Comparison of ENCODE assay signal across 1 cellular context in the genomic region with DNA sequence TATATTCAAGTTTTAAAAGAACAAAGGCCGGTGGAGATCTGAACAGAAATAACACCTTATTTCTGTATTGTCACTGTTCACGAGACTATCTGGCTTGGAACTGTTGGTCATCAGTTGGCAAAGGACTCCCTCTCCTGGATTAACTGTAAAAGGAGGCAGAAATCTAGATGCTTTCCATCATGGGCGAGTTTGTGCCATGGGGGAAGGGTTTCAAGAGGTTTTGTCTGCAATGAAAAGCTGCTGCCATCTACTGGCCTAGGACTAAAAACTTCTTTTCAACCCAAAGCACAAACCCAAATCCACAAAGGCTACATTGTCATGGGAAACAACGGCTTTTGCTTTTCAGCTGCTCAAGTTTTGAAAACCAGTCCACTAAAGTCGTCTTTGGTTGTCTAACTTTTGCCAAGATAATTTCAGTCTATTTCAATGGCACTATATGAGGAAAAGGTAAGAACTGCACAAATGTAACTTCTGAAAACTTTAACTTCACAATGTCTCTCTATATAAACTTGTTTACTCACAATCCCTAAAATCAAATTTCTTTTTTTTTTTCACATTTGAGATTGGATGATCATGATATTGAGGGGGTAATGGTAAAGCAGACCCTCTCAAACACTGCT.
TF ChIP-seq lines count a peak whose summit lies in the region.

No MANE protein-coding gene starts in this region.

TF ChIP-seq in SK-N-SH, 30 proteins besides CTCF, POLR2A, EP300 and RAD21 (continued from another document):
- TF ChIP-seq, protein P1, sequence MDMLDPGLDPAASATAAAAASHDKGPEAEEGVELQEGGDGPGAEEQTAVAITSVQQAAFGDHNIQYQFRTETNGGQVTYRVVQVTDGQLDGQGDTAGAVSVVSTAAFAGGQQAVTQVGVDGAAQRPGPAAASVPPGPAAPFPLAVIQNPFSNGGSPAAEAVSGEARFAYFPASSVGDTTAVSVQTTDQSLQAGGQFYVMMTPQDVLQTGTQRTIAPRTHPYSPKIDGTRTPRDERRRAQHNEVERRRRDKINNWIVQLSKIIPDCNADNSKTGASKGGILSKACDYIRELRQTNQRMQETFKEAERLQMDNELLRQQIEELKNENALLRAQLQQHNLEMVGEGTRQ (IDR thresholded peaks at IDR 0.05; ENCODE audit: borderline replicate concordance, low read depth, low read length): no peak
- TF ChIP-seq FOXM1 (IDR thresholded peaks at IDR 0.05; ENCODE audit: low read depth) (no peak), YY1 (IDR thresholded peaks at IDR 0.05; ENCODE audit: low read depth) (0 out of 2 replicates have a peak, but pooled peaks have one; percentile 47), FOSL2 (IDR thresholded peaks at IDR 0.05; ENCODE audit: borderline replicate concordance, low read depth) (no peak), NFIC (IDR thresholded peaks at IDR 0.05; ENCODE audit: borderline replicate concordance) (no peak), JUND (IDR thresholded peaks at IDR 0.05) (no peak), NRF1 (IDR thresholded peaks at IDR 0.05; ENCODE audit: low read depth, low read length) (peak; percentile 45; the same call in 1 of the 2 replicates), SIN3A (IDR thresholded peaks at IDR 0.05; ENCODE audit: borderline replicate concordance, low read depth, low read length) (no peak), RCOR1 (IDR thresholded peaks at IDR 0.05; ENCODE audit: low read length) (peak; percentile 92), SMC3 (IDR thresholded peaks at IDR 0.05; ENCODE audit: low read depth, low read length) (peak; percentile 97), RXRA (IDR thresholded peaks at IDR 0.05; ENCODE audit: borderline replicate concordance, low read depth) (no peak), RFX5 (IDR thresholded peaks at IDR 0.05; ENCODE audit: low read length) (peak; percentile 72; the same call in 1 of the 2 replicates), MXI1 (IDR thresholded peaks at IDR 0.05; ENCODE audit: low read depth, low read length) (peak; percentile 50; the same call in 1 of the 2 replicates), CHD2 (IDR thresholded peaks at IDR 0.05; ENCODE audit: low read length, partially characterized antibody) (peak; percentile 97), MEF2A (IDR thresholded peaks at IDR 0.05; ENCODE audit: borderline replicate concordance, low read depth) (no peak), POLR2AphosphoS5 (IDR thresholded peaks at IDR 0.05; ENCODE audit: low read depth, low read length) (no peak), GATA2 (CRISPR knock-in tag; IDR thresholded peaks at IDR 0.05) (peak; percentile 31; the same call in 1 of the 2 replicates), TAF1 (IDR thresholded peaks at IDR 0.05; ENCODE audit: borderline replicate concordance, low read depth, low read length) (no peak)
- TF ChIP-seq, protein P2, sequence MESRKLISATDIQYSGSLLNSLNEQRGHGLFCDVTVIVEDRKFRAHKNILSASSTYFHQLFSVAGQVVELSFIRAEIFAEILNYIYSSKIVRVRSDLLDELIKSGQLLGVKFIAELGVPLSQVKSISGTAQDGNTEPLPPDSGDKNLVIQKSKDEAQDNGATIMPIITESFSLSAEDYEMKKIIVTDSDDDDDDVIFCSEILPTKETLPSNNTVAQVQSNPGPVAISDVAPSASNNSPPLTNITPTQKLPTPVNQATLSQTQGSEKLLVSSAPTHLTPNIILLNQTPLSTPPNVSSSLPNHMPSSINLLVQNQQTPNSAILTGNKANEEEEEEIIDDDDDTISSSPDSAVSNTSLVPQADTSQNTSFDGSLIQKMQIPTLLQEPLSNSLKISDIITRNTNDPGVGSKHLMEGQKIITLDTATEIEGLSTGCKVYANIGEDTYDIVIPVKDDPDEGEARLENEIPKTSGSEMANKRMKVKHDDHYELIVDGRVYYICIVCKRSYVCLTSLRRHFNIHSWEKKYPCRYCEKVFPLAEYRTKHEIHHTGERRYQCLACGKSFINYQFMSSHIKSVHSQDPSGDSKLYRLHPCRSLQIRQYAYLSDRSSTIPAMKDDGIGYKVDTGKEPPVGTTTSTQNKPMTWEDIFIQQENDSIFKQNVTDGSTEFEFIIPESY (IDR thresholded peaks at IDR 0.05; ENCODE audit: borderline replicate concordance, low read depth): no peak
- TF ChIP-seq, protein P3, sequence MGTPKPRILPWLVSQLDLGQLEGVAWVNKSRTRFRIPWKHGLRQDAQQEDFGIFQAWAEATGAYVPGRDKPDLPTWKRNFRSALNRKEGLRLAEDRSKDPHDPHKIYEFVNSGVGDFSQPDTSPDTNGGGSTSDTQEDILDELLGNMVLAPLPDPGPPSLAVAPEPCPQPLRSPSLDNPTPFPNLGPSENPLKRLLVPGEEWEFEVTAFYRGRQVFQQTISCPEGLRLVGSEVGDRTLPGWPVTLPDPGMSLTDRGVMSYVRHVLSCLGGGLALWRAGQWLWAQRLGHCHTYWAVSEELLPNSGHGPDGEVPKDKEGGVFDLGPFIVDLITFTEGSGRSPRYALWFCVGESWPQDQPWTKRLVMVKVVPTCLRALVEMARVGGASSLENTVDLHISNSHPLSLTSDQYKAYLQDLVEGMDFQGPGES (IDR thresholded peaks at IDR 0.05; ENCODE audit: low read depth, low read length): no peak
- TF ChIP-seq, protein P4, sequence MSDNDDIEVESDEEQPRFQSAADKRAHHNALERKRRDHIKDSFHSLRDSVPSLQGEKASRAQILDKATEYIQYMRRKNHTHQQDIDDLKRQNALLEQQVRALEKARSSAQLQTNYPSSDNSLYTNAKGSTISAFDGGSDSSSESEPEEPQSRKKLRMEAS (IDR thresholded peaks at IDR 0.05; ENCODE audit: low read depth): no peak
